ENCODE assay signal across 8 cellular contexts in genomic region chr11:90223248-90223585, GRCh38. TPM values are rescaled to one million over a fixed set of nuclear protein-coding genes. Genes with fewer than 3 reads are reported as not detected.
DNase-seq lines count a peak whose midpoint lies in the region; ATAC-seq and TF ChIP-seq lines count a peak whose summit lies in the region.

No MANE protein-coding gene starts in this region.

- H3K36me3 ChIP-seq in SJCRH30 = 0 out of 2 replicates have a peak, but pooled peaks cover 2% of the 10 kb centered on the region
- no peaks in the 10 kb centered on the region for H3K36me3 ChIP-seq in psoas muscle (ENCODE audit: insufficient read depth in 1 of 2, low read depth in 1 of 2)

- intact Hi-C loops in CD14-positive monocyte (cut with micrococcal nuclease) (no loop called here), psoas muscle (cut with DNase I) (no loop called here)

- H3K4me3 Mint-ChIP-seq in CD14-positive monocyte = peak overlapping the region; percentile 98 to 99

- TF ChIP-seq CTCF in CD14-positive monocyte (IDR thresholded peaks at IDR 0.05) = no peak
- TF ChIP-seq CTCF in foreskin fibroblast (IDR thresholded peaks at IDR 0.05; ENCODE audit: low read depth, low read length) = no peak
- TF ChIP-seq CTCF in psoas muscle (IDR thresholded peaks at IDR 0.05) = no peak

- H3K27ac ChIP-seq in SJCRH30 (peak overlapping the region; percentile 63), psoas muscle (peak overlapping the region; percentile 94)

- peak; percentile 44 for ATAC-seq in GM21825 (IDR thresholded peaks at IDR 0.05; ENCODE audit: unreplicated experiment)
- ATAC-seq in psoas muscle = peak; percentile 48 to 61 (median 52)
- ATAC-seq in HG02678 (IDR thresholded peaks at IDR 0.05; ENCODE audit: unreplicated experiment) = no peak
- ATAC-seq in HG02973 (IDR thresholded peaks at IDR 0.05; ENCODE audit: unreplicated experiment) = no peak

- H3K4me1 Mint-ChIP-seq in CD14-positive monocyte = peaks cover 42% of the 10 kb centered on the region

- no peaks in the 10 kb centered on the region for H3K27me3 ChIP-seq in SJCRH30
- H3K27me3 ChIP-seq in psoas muscle (ENCODE audit: insufficient read depth in 3 of 3, low read length in 2 of 3) = no peaks in the 10 kb centered on the region

- 0 to 2% (median 0%) methylated on average over 12 of the region's 12 CpGs for WGBS in psoas muscle, 3 donors

- 0 out of 2 replicates have a peak, but pooled peaks cover 4% of the 10 kb centered on the region for H3K4me1 ChIP-seq in SJCRH30
- peaks cover 37% of the 10 kb centered on the region for H3K4me1 ChIP-seq in psoas muscle

- no peak for DNase-seq in CD14-positive monocyte (ENCODE audit: low spot score)
- no peak for DNase-seq in SJCRH30
- no peak for DNase-seq in foreskin fibroblast
- DNase-seq in psoas muscle = no peak
- no peak for DNase-seq in globus pallidus (ENCODE audit: low spot score)

- H3K9me3 ChIP-seq in SJCRH30 (replicated peaks) (no peaks in the 10 kb centered on the region), psoas muscle (no peaks in the 10 kb centered on the region)

- peaks cover 4 to 9% of the 10 kb centered on the region in 2 donors for H3K36me3 Mint-ChIP-seq in CD14-positive monocyte

- H3K9me3 Mint-ChIP-seq in CD14-positive monocyte = peaks cover 0 to 4% (median 0%) of the 10 kb centered on the region in 7 donors

- no peaks in the 10 kb centered on the region for H3K27me3 Mint-ChIP-seq in CD14-positive monocyte (ENCODE audit: low read depth in 3 of 3)

- peak overlapping the region; percentile 85 to 95 (median 91) for H3K27ac Mint-ChIP-seq in CD14-positive monocyte

- H3K4me3 ChIP-seq in SJCRH30 = peak overlapping the region; percentile 83
- peak overlapping the region; percentile 79 to 85 for H3K4me3 ChIP-seq in foreskin fibroblast (ENCODE audit: low read depth in 1 of 2, low read length in 2 of 2)
- H3K4me3 ChIP-seq in psoas muscle = peak overlapping the region; percentile 91

RNA-seq across cellular contexts. Expression of gene CHORDC1, which starts 0.4 kb away (rescaled TPM):
- polyA plus RNA-seq in CD14-positive monocyte (1 to 10 TPM; 4.2 to 8.4 TPM), psoas muscle (10 to 100 TPM; 25.9 to 40.4 (median 28.0) TPM)
- total RNA-seq in SJCRH30 (2014; rRNA removed; shearing (Covaris generic)) = 29.9 and 39.9 TPM in 2 replicates
- total RNA-seq in psoas muscle = 10 to 100 TPM; 31.8 to 42.4 (median 38.2) TPM

Comparison
In these comparisons a context has a peak if more than half of its experiments do, and no peak if none do; other contexts are left out.
1. ATAC-seq: peak in GM21825 (single experiment) and psoas muscle (4 of 4); none in HG02678 (single experiment) and HG02973 (single experiment).
2. Peak in every context shown above with its lines, with median percentiles within 50 percentile points of each other: H3K4me3 ChIP-seq.